16 cellular contexts compared by ENCODE assay signal in the genomic region with DNA sequence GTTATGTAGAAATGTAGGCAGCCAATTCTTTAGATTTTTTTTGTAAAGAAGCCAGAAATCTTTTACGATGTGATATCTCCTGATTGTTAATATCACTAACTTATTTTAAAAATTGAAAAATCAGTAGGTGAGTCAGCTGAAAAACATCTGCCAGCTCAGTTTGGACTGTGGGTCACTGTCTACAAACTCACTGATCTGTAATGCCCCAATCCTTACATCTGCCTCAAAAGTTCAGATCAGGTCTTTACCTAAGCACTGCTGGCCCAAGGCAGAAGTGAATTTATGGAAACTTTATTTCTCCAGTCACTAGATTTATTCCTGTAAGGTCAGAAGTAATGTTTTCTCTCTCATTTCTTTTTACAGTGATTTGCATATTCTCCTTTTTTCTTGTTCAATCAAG. TPM values are rescaled to one million over a fixed set of nuclear protein-coding genes. Genes with fewer than 3 reads are reported as not detected.
"Had no signal": no experiment of that assay in that cellular context is flagged by ENCODE, and none has a peak within 500 bp of the region (broad histone marks: within the 10 kb centered on the region; RNA-seq: fewer than 3 reads in every experiment).

No MANE protein-coding gene starts in this region.

- H2AFZ ChIP-seq: neural progenitor cell, parathyroid adenoma had no signal

- H3K27me3 ChIP-seq: tibial artery, vagina had no signal

- H3K79me2 ChIP-seq: parathyroid adenoma had no signal

- H3K27ac ChIP-seq: lower lobe of right lung, neural progenitor cell, parathyroid adenoma, vagina, VCaP had no signal

- H3K36me3 ChIP-seq: lower lobe of right lung, neural progenitor cell, tibial artery, vagina had no signal

- DNase-seq: activated CD4-positive, alpha-beta T cell treated with anti-CD3 and anti-CD28 coated beads for 48 hours; activated CD8-positive, alpha-beta memory T cell treated with anti-CD3 and anti-CD28 coated beads for 24 hours; activated naive CD4-positive, alpha-beta T cell treated with anti-CD3 and anti-CD28 coated beads for 36 hours; cortex of kidney; effector CD8-positive, alpha-beta T cell; hypothalamus; left cardiac atrium; lower lobe of right lung; retina; small intestine; T1000; tibial artery had no signal

- H3K9me3 ChIP-seq: lower lobe of right lung, tibial artery, vagina had no signal

- H3K9ac ChIP-seq: neural progenitor cell, parathyroid adenoma had no signal

- H3K4me2 ChIP-seq: neural progenitor cell had no signal

- H3K4me1 ChIP-seq: lower lobe of right lung, parathyroid adenoma, vagina had no signal

- H3K4me3 ChIP-seq: lower lobe of right lung, neural progenitor cell, tibial artery, vagina had no signal

RNA-seq across cellular contexts. Expression of a gene that starts 31.0 kb away (rescaled TPM):
- total RNA-seq: activated naive CD4-positive, alpha-beta T cell treated with anti-CD3 and anti-CD28 coated beads for 36 hours had no signal
